Comparison of ENCODE assay signal across 10 cellular contexts in the genomic region with DNA sequence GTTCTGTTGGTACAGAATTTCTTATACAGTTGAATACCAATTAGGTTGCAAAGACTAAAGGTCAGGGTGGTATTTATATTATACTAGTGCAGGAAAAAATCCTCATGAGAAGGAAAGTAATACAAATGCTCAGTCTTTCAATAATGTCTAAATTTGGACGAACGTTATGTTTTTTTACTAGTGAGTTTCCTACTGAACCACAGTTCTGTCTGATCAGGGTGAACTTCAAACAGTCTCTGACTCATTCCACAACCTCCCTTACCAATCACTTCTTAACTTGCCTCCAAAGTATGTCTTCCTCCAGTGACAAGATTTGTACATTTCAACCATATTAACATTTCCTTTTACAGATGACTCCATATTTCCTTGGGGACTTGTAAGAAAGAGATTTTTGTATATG.
DNase-seq lines count a peak whose midpoint lies in the region; ATAC-seq and TF ChIP-seq lines count a peak whose summit lies in the region.
"Had no signal": no experiment of that assay in that cellular context is flagged by ENCODE, and none has a peak within 500 bp of the region (broad histone marks: within the 10 kb centered on the region; RNA-seq: fewer than 3 reads in every experiment).

No MANE protein-coding gene starts in this region.

- DNase-seq in fibroblast of pulmonary artery (ENCODE audit: low read depth), result peak; percentile 47
- DNase-seq in stimulated activated CD4-positive, alpha-beta T cell treated with anti-CD3 and anti-CD28 coated beads, Interleukin-12 subunit alpha, Interleukin-12 subunit beta, amount 100 ng/mL, for 4 hours, result no peak
- DNase-seq in LoVo (ENCODE audit: low spot score), result no peak
- no peak for DNase-seq in ACHN
- DNase-seq in NCI-H2227 treated with DMSO at 0.1 percent for 48 hours (lab: John Stamatoyannopoulos, UW), result no peak
- DNase-seq: sigmoid colon had no signal

- TF ChIP-seq CTCF in fibroblast of pulmonary artery (IDR thresholded peaks at IDR 0.05; ENCODE audit: low read length, missing control alignments), result no peak

- H3K4me3 ChIP-seq in fibroblast of pulmonary artery (replicated peaks; ENCODE audit: low read depth, low read length), result no peak overlapping the region
- H3K4me3 ChIP-seq: PC-9, sigmoid colon had no signal

- in situ Hi-C loops in ACHN (cut with HindIII; ENCODE audit: low pct_ligation_motif_present, low pct_unique_long_range_greater_than_20kb, low sequenced_read_pairs), result no loop called here

- ATAC-seq in GM18520 (IDR thresholded peaks at IDR 0.05; ENCODE audit: unreplicated experiment), result peak; percentile 77
- peak; percentile 94 for ATAC-seq in GM21737 (IDR thresholded peaks at IDR 0.05; ENCODE audit: unreplicated experiment)
- ATAC-seq in HG03558 (IDR thresholded peaks at IDR 0.05; ENCODE audit: extremely low read depth, unreplicated experiment), result peak; percentile 99
